ENCODE assay signal across 28 cellular contexts in the genomic region with DNA sequence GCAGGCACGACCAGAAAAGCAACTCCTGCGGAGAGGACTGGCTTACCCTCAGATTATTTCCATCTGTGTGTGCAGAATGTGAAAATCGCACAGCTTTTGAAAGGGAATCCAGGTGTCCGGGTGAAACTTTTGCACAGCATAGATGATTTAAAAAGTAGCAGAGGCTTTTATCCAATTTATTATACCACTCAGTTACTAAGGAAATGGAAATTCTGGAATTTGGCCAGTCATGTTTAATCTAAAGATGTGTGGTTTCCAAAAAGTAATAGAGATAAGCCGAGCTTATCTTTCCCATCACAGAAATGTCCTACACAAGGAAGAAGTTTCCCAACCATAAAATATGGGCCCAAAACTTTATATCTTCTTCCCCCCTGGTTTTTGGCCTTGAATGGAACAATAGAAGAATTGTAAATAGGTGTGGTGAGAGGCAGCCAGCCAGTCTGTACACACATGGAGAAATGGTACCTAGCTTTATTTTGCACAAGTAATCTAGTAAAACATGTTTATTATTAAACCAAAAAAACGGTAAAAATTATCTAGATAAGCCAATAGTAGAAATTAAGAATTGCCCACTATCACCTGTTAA. TPM values are rescaled to one million over a fixed set of nuclear protein-coding genes. Genes with fewer than 3 reads are reported as not detected.
"Had no signal": no experiment of that assay in that cellular context is flagged by ENCODE, and none has a peak within 500 bp of the region (broad histone marks: within the 10 kb centered on the region; RNA-seq: fewer than 3 reads in every experiment).

No MANE protein-coding gene starts in this region.

- H3K9me3 ChIP-seq: left lung, lower lobe of right lung, ovary, right atrium auricular region, right lobe of liver, stomach, tibial nerve, uterus had no signal

- DNase-seq: hippocampal formation; left cardiac atrium; left lung; lower lobe of right lung; mammary epithelial cell; naive B cell; natural killer cell; ovary; right lobe of liver; stimulated activated CD4-positive, alpha-beta T cell treated with anti-CD3 and anti-CD28 coated beads, Interleukin-1b, Interleukin-23, amount 100 ng/mL, for 48 hours; stimulated activated CD4-positive, alpha-beta T cell treated with anti-CD3 and anti-CD28 coated beads, Interleukin-2, amount 100 ng/mL, for 48 hours; stimulated activated CD4-positive, alpha-beta T cell treated with anti-CD3 and anti-CD28 coated beads, Interleukin-4, amount 100 ng/mL, for 4 hours; stimulated activated CD8-positive, alpha-beta memory T cell treated with anti-CD3 and anti-CD28 coated beads, Interleukin-4, amount 100 ng/mL, for 48 hours; stimulated activated naive CD4-positive, alpha-beta T cell treated with Interleukin-2 at 50 U/mL for 16 hours; stomach; uterus had no signal

- H3K4me2 ChIP-seq: smooth muscle cell had no signal

- H3K27ac ChIP-seq: left lung, lower lobe of right lung, ovary, right atrium auricular region, right lobe of liver, stomach, tibial nerve, uterus had no signal

- ATAC-seq: left cardiac atrium; left lung; lower lobe of right lung; natural killer cell; right lobe of liver; stimulated activated memory B cell treated with anti-CD40 and anti-IgM and Interleukin-4, amounts not matched to agents 10 μg/mL and 1 μg/mL and 100 μg/mL, for 72 hours had no signal

- H3K27me3 ChIP-seq: ovary, right atrium auricular region, stomach, tibial nerve, uterus had no signal

- H3K4me3 ChIP-seq: left lung, lower lobe of right lung, ovary, right atrium auricular region, right lobe of liver, smooth muscle cell, stomach, tibial nerve, uterus had no signal

- H3K36me3 ChIP-seq: left lung, lower lobe of right lung, ovary, right atrium auricular region, right lobe of liver, stomach, tibial nerve, uterus had no signal

- H3K4me1 ChIP-seq: left lung, lower lobe of right lung, right atrium auricular region, right lobe of liver, uterus had no signal

RNA-seq across cellular contexts. Expression of gene SLC24A5, which starts 19.3 kb away (rescaled TPM):
- total RNA-seq: left cardiac atrium, liver, lower lobe of right lung, mammary epithelial cell, natural killer cell, omental fat pad, ovary, progenitor cell of endocrine pancreas, pulmonary artery endothelial cell, renal cortical epithelial cell, right atrium auricular region, right lobe of liver, skeletal muscle tissue, smooth muscle cell, stomach, temporal lobe, ureter had no signal
- polyA plus RNA-seq: liver, mammary epithelial cell, ovary, smooth muscle cell had no signal
